ENCODE assay signal across 21 cellular contexts in genomic region chr11:122632178-122632824, GRCh38. TPM values are rescaled to one million over a fixed set of nuclear protein-coding genes. Genes with fewer than 3 reads are reported as not detected.
A peak's percentile ranks its signal among the peaks of the same experiment; 100 is the strongest.
DNase-seq lines count a peak whose midpoint lies in the region; ATAC-seq, FAIRE-seq and TF ChIP-seq lines count a peak whose summit lies in the region.
"Had no signal": no experiment of that assay in that cellular context is flagged by ENCODE, and none has a peak within 500 bp of the region (broad histone marks: within the 10 kb centered on the region; RNA-seq: fewer than 3 reads in every experiment).

No MANE protein-coding gene starts in this region.

- H3K4ac ChIP-seq in trophoblast cell (ENCODE audit: low read depth, low read length) = no peak overlapping the region

- no peaks in the 10 kb centered on the region for H3K9me3 Mint-ChIP-seq in activated naive CD4-positive, alpha-beta T cell treated with anti-CD3 and anti-CD28 coated beads for 36 hours
- H3K9me3 Mint-ChIP-seq: activated B cell treated with CpG ODN at 0.5 μM for 24 hours, H9 had no signal

- no peaks in the 10 kb centered on the region for H3K79me1 ChIP-seq in trophoblast cell (ENCODE audit: low read length)

- CTCF ChIA-PET in A673 (lab: Charles Lee) = interaction anchor here (0.5 to 0.8 kb wide), 3 partner anchors 221 to 316 kb away, joined by 3 to 7 read pairs (median 5); no protein-coding TSS in a partner anchor
- CTCF ChIA-PET in activated naive CD4-positive, alpha-beta T cell treated with anti-CD3 and anti-CD28 coated beads for 36 hours (lab: Charles Lee) = interaction anchor here (0.7 to 15.5 kb wide), 9 partner anchors 24 to 390 kb away, joined by 3 to 252 read pairs (median 4); no protein-coding TSS in a partner anchor

- DNase-seq in EH (ENCODE audit: low read depth) (peak; percentile 30), HT1080 (ENCODE audit: low read depth) (peak; percentile 40), bronchial epithelial cell (ENCODE audit: low read depth) (peak; percentile 88), trophoblast cell (peak; percentile 78 to 90), A673 (ENCODE audit: low spot score) (no peak)
- DNase-seq in activated naive CD4-positive, alpha-beta T cell treated with anti-CD3 and anti-CD28 coated beads for 36 hours = no peak
- DNase-seq: activated B cell treated with CpG ODN at 0.5 μM for 24 hours; activated CD4-positive, alpha-beta T cell treated with anti-CD3 and anti-CD28 coated beads, Interleukin-2, amount 50 U/mL, for 4 hours; activated gamma-delta T cell treated with Interleukin-2 at 50 U/mL for 16 hours; H9; left ventricle myocardium superior; mucosa of descending colon; NCI-H1092; NCI-H2227 treated with DMSO at 0.1 percent for 48 hours; stimulated activated CD4-positive, alpha-beta T cell treated with anti-CD3 and anti-CD28 coated beads, Interleukin-1b, Interleukin-23, amount 100 ng/mL, for 48 hours; T-helper 9 cell had no signal

- no peaks in the 10 kb centered on the region for H3K27me3 Mint-ChIP-seq in activated naive CD4-positive, alpha-beta T cell treated with anti-CD3 and anti-CD28 coated beads for 36 hours (ENCODE audit: low read depth)

- H3K4me2 ChIP-seq in trophoblast cell (ENCODE audit: low read length) = no peak overlapping the region

- H3K4me1 Mint-ChIP-seq in activated naive CD4-positive, alpha-beta T cell treated with anti-CD3 and anti-CD28 coated beads for 36 hours (ENCODE audit: low read depth) = peaks cover 14% of the 10 kb centered on the region

- no TSS peak for BruUV-seq in A673 (replicated peaks; lab: Mats Ljungman, UMichigan)

- TF ChIP-seq CTCF in bronchial epithelial cell (IDR thresholded peaks at IDR 0.05; ENCODE audit: insufficient read depth, low read length, severe bottlenecking) (no peak), A673 (conservative IDR thresholded peaks at IDR 0.05; ENCODE audit: low read depth, low read length) (no peak)

- H3K9me3 ChIP-seq in trophoblast cell (ENCODE audit: insufficient read depth, low read depth, low read length) (no peaks in the 10 kb centered on the region), A673 (ENCODE audit: low read depth, low read length, poor library complexity, severe bottlenecking) (no peaks in the 10 kb centered on the region)
- H3K9me3 ChIP-seq: Caco-2, mucosa of descending colon, prostate gland had no signal

- H3K4me1 ChIP-seq in trophoblast cell (ENCODE audit: control insufficient read depth in 1 of 2, insufficient read depth in 2 of 2, low read length in 2 of 2) (peaks cover 2 to 5% of the 10 kb centered on the region in 2 experiments), A673 (ENCODE audit: insufficient read depth, low read length, poor library complexity, severe bottlenecking) (no peaks in the 10 kb centered on the region)
- H3K4me1 ChIP-seq: Caco-2, prostate gland had no signal

- H2BK5ac ChIP-seq in trophoblast cell (ENCODE audit: low read depth, low read length, poor library complexity) = no peak overlapping the region

- no peak overlapping the region for H3K23ac ChIP-seq in trophoblast cell (ENCODE audit: low read length)

- no peak overlapping the region for H3K14ac ChIP-seq in trophoblast cell (ENCODE audit: low read length)

- POLR2A ChIA-PET in A673 (lab: Charles Lee; ENCODE audit: low non-redundant PET) = no interaction called here

- H3K27ac Mint-ChIP-seq in activated naive CD4-positive, alpha-beta T cell treated with anti-CD3 and anti-CD28 coated beads for 36 hours = no peak overlapping the region
- H3K27ac Mint-ChIP-seq: activated B cell treated with CpG ODN at 0.5 μM for 24 hours, B cell had no signal

- H3K79me2 ChIP-seq in trophoblast cell (ENCODE audit: control insufficient read depth, insufficient read depth, low read length, poor library complexity) = peaks cover 2% of the 10 kb centered on the region

- peak overlapping the region; percentile 57 for H2BK12ac ChIP-seq in trophoblast cell (ENCODE audit: low read length)

- no peak overlapping the region for H3K18ac ChIP-seq in trophoblast cell (ENCODE audit: low read length)

- H3K36me3 Mint-ChIP-seq in activated naive CD4-positive, alpha-beta T cell treated with anti-CD3 and anti-CD28 coated beads for 36 hours (ENCODE audit: low read depth) = no peaks in the 10 kb centered on the region

- H4K91ac ChIP-seq in trophoblast cell (ENCODE audit: low read depth, low read length) = peak overlapping the region; percentile 50

- H2AFZ ChIP-seq in trophoblast cell (ENCODE audit: insufficient read depth, low read length, poor library complexity) = no peak overlapping the region

- no peak overlapping the region for H3K4me3 Mint-ChIP-seq in activated naive CD4-positive, alpha-beta T cell treated with anti-CD3 and anti-CD28 coated beads for 36 hours
- H3K4me3 Mint-ChIP-seq: activated B cell treated with CpG ODN at 0.5 μM for 24 hours, B cell, H9 had no signal

- H3K27ac ChIP-seq in trophoblast cell (ENCODE audit: low read depth, low read length) (no peak overlapping the region), A673 (ENCODE audit: low read depth, low read length, poor library complexity, severe bottlenecking) (no peak overlapping the region)
- H3K27ac ChIP-seq: prostate gland, skin epidermis had no signal

- H3K27me3 ChIP-seq in bronchial epithelial cell (ENCODE audit: control insufficient read depth, insufficient read depth, low read length) (no peaks in the 10 kb centered on the region), trophoblast cell (ENCODE audit: insufficient read depth, low read length) (no peaks in the 10 kb centered on the region), A673 (replicated peaks; ENCODE audit: insufficient read depth, low read depth, low read length, poor library complexity) (no peaks in the 10 kb centered on the region)

- H3K4me3 ChIP-seq in bronchial epithelial cell (ENCODE audit: low read depth, low read length) (no peak overlapping the region), trophoblast cell (ENCODE audit: low read depth, low read length) (no peak overlapping the region), A673 (ENCODE audit: low read depth, low read length, poor library complexity, severe bottlenecking) (no peak overlapping the region)
- H3K4me3 ChIP-seq: mucosa of descending colon, prostate gland, skin epidermis had no signal

- no peak overlapping the region for H4K12ac ChIP-seq in trophoblast cell (ENCODE audit: low read depth, low read length)

- no peak overlapping the region for H4K8ac ChIP-seq in trophoblast cell (ENCODE audit: low read depth, low read length)

- H3K36me3 ChIP-seq in bronchial epithelial cell (ENCODE audit: control insufficient read depth, insufficient read depth, low read length) (no peaks in the 10 kb centered on the region), trophoblast cell (ENCODE audit: control insufficient read depth in 1 of 2, insufficient read depth in 2 of 2, low read length in 2 of 2) (no peaks in the 10 kb centered on the region), A673 (ENCODE audit: insufficient read depth, low read length, poor library complexity, severe bottlenecking) (no peaks in the 10 kb centered on the region)
- H3K36me3 ChIP-seq: prostate gland had no signal

- no CpG with 5 or more reads among the region's 11 CpGs for whole genome bisulfite sequencing in trophoblast cell (ENCODE audit: extremely low coverage, insufficient coverage, insufficient read length)

- ATAC-seq in HG03159 (IDR thresholded peaks at IDR 0.05; ENCODE audit: unreplicated experiment) = no peak
- ATAC-seq: mucosa of descending colon had no signal

- no peak overlapping the region for H2AK5ac ChIP-seq in trophoblast cell (ENCODE audit: low read length)

- intact Hi-C loops in A673 (cut with micrococcal nuclease; ENCODE audit: unreplicated experiment) = loop anchor here (2.0 to 5.0 kb wide), 2 partner anchors 165 to 222 kb away; no protein-coding TSS in a partner anchor
- intact Hi-C loops in activated naive CD4-positive, alpha-beta T cell treated with anti-CD3 and anti-CD28 coated beads for 36 hours (cut with micrococcal nuclease) = no loop called here

- H2BK120ac ChIP-seq in trophoblast cell (ENCODE audit: insufficient read depth, low read length, poor library complexity) = no peak overlapping the region

- no peak for FAIRE-seq in bronchial epithelial cell (lab: Jason Lieb, UNC)

- no peak overlapping the region for H3K9ac ChIP-seq in trophoblast cell (ENCODE audit: low read length)

RNA-seq across cellular contexts. Expression of gene UBASH3B, which starts 23.2 kb away (rescaled TPM):
- 99.8 and 175 TPM in 2 replicates for total RNA-seq in HT1080 (2014; rRNA removed; shearing (Covaris generic))
- 51.5 and 55.4 TPM in 2 replicates for polyA plus RNA-seq in HT1080 (2015; cell fraction: cytosol; rRNA removed)
- 34.2 and 39.1 TPM in 2 replicates for polyA plus RNA-seq in HT1080 (2015; cell fraction: nucleus; rRNA removed)
- total RNA-seq in bronchial epithelial cell = 10.0 and 10.4 TPM in 2 replicates
- 67.0 and 69.0 TPM in 2 replicates for polyA plus RNA-seq in trophoblast cell (2013)
- total RNA-seq in A673 (2021) = 15.0 and 15.3 TPM in 2 replicates
- 10 to 100 TPM; 17.9 to 21.1 TPM for total RNA-seq in activated naive CD4-positive, alpha-beta T cell treated with anti-CD3 and anti-CD28 coated beads for 36 hours

Comparison
In these comparisons a context has a peak if more than half of its experiments do, and no peak if none do; other contexts are left out.
1. DNase-seq: peak in EH (single experiment), HT1080 (single experiment), bronchial epithelial cell (single experiment) and trophoblast cell (2 of 2); none in A673 (single experiment) and activated naive CD4-positive, alpha-beta T cell treated with anti-CD3 and anti-CD28 coated beads for 36 hours (single experiment).